Comparison of ENCODE assay signal across 19 cellular contexts in genomic region chr1:154810571-154810970, GRCh38. TPM values are rescaled to one million over a fixed set of nuclear protein-coding genes. Genes with fewer than 3 reads are reported as not detected.
A peak's percentile ranks its signal among the peaks of the same experiment; 100 is the strongest.
DNase-seq lines count a peak whose midpoint lies in the region; ATAC-seq, FAIRE-seq and TF ChIP-seq lines count a peak whose summit lies in the region.
"Had no signal": no experiment of that assay in that cellular context is flagged by ENCODE, and none has a peak within 500 bp of the region (broad histone marks: within the 10 kb centered on the region; RNA-seq: fewer than 3 reads in every experiment).

No MANE protein-coding gene starts in this region.

- peaks cover 33% of the 10 kb centered on the region for H3K27me3 Mint-ChIP-seq in stimulated activated memory B cell treated with anti-CD40 and anti-IgM and Interleukin-4, amounts not matched to agents 10 μg/mL and 1 μg/mL and 100 μg/mL, for 72 hours

- no peak overlapping the region for H2BK120ac ChIP-seq in H1 (replicated peaks; ENCODE audit: low read depth, low read length)

- H3K4me3 ChIP-seq in heart left ventricle, result no peak overlapping the region
- no peak overlapping the region for H3K4me3 ChIP-seq in HCT116 (replicated peaks in 1 of 2; ENCODE audit: low read depth in 1 of 2, low read length in 2 of 2)
- no peak overlapping the region for H3K4me3 ChIP-seq in H1 (ENCODE audit: extremely low read depth in 1 of 4, insufficient read depth in 2 of 4, low read depth in 3 of 4, low read length in 4 of 4)
- no peak overlapping the region for H3K4me3 ChIP-seq in transverse colon
- H3K4me3 ChIP-seq: Peyer's patch had no signal

- no peak overlapping the region for H2AK5ac ChIP-seq in H1 (ENCODE audit: low read depth, low read length)

- no peak overlapping the region for H2BK15ac ChIP-seq in H1 (ENCODE audit: low read length)

- no peak overlapping the region for H3K56ac ChIP-seq in H1 (replicated peaks; ENCODE audit: insufficient read length, low read depth, low read length)

- TF ChIP-seq CTCF in heart left ventricle (IDR thresholded peaks at IDR 0.05) (no peak), HCT116 (IDR thresholded peaks at IDR 0.05 in 2 of 3, conservative IDR thresholded peaks at IDR 0.05 in 1 of 3; ENCODE audit: borderline replicate concordance in 1 of 3, insufficient read depth in 1 of 3, low read depth in 2 of 3, low read length in 2 of 3) (no peak), H1 (IDR thresholded peaks at IDR 0.05; ENCODE audit: control extremely low read depth in 1 of 3, insufficient read depth in 1 of 3, low read depth in 1 of 3, low read length in 3 of 3) (no peak), transverse colon (IDR thresholded peaks at IDR 0.05) (no peak)

- peaks cover 0 to 4% (median 0%) of the 10 kb centered on the region in 9 donors for H3K27me3 ChIP-seq in heart left ventricle
- 0 out of 2 replicates have a peak, but pooled peaks cover 6% of the 10 kb centered on the region for H3K27me3 ChIP-seq in HCT116 (ENCODE audit: insufficient read depth, low read length)
- H3K27me3 ChIP-seq in H1 (replicated peaks in 1 of 4; ENCODE audit: control insufficient read depth in 3 of 4, extremely low read depth in 1 of 4, insufficient read depth in 3 of 4, low read length in 3 of 4), result 0 out of 7 replicates have a peak, but pooled peaks cover 0 to 2% (median 0%) of the 10 kb centered on the region in 4 experiments
- peaks cover 49% of the 10 kb centered on the region for H3K27me3 ChIP-seq in transverse colon
- H3K27me3 ChIP-seq: Peyer's patch had no signal

- H3K4ac ChIP-seq in H1 (replicated peaks; ENCODE audit: insufficient read length, low read depth, low read length), result no peak overlapping the region

- no peak overlapping the region for H3K18ac ChIP-seq in H1 (ENCODE audit: extremely low read depth, low read length)

- H3K27ac ChIP-seq in heart left ventricle (peak overlapping the region in 9 of 12 donors; percentile 41 to 80 (median 69)), HCT116 (ENCODE audit: low read depth, low read length) (no peak overlapping the region), H1 (ENCODE audit: low read depth, low read length) (no peak overlapping the region), transverse colon (peak overlapping the region in 1 of 4 donors; percentile 37)

- 0 out of 2 replicates have a peak overlapping the region, but pooled peaks have one; percentile 42 for H2BK12ac ChIP-seq in H1 (ENCODE audit: low read depth, low read length)

- intact Hi-C loops in heart left ventricle (cut with DNase I) (loop anchor here in 1 of 10 donors (5.0 kb wide), 1 partner anchor 57 kb away; no protein-coding TSS in a partner anchor), left ventricle myocardium superior (cut with micrococcal nuclease) (no loop called here), HCT116 (cut with micrococcal nuclease) (no loop called here), transverse colon (cut with DNase I; ENCODE audit: low total_unique reads) (no loop called here)

- RAD21 ChIA-PET in HCT116 (lab: Charles Lee; ENCODE audit: low non-redundant PET in 1 of 2, low total read pairs in 2 of 2, uncharacterized antibody in 2 of 2, unreplicated experiment in 2 of 2), result interaction anchor here in 1 of 2 experiments (1.6 kb wide), 1 partner anchor 68 kb away, joined by 3 read pairs; no protein-coding TSS in a partner anchor

- H3K27ac Mint-ChIP-seq in stimulated activated memory B cell treated with anti-CD40 and anti-IgM and Interleukin-4, amounts not matched to agents 10 μg/mL and 1 μg/mL and 100 μg/mL, for 72 hours, result peak overlapping the region; percentile 26
- H3K27ac Mint-ChIP-seq: HFFc6, progenitor cell of endocrine pancreas had no signal

- no peak overlapping the region for H4K91ac ChIP-seq in H1 (replicated peaks; ENCODE audit: insufficient read length, low read length)

- FAIRE-seq in H1 (lab: Jason Lieb, UNC), result no peak
- FAIRE-seq: colon, frontal cortex had no signal

- WGBS in heart left ventricle, 4 donors, result 71 to 100% (median 95%) methylated on average over 1 of the region's 1 CpG
- WGBS in H1 (ENCODE audit: extremely low coverage in 1 of 2, insufficient coverage in 1 of 2, insufficient read length in 1 of 2, insufficient replicate concordance in 2 of 2, low coverage in 1 of 2, low lambda C conversion rate in 2 of 2, missing lambda C conversion rate in 1 of 2), 2 experiments, result 90% methylated on average over 1 of the region's 1 CpG; no CpG with 5 or more reads in 1 of the 2 experiments
- WGBS in transverse colon (ENCODE audit: low coverage in 1 of 2), 2 donors, result 100% methylated on average over 1 of the region's 1 CpG; no CpG with 5 or more reads in 1 of the 2 donors

- TF ChIP-seq EP300 in H1 (IDR thresholded peaks at IDR 0.05; ENCODE audit: borderline replicate concordance in 1 of 2, low read depth in 2 of 2, low read length in 2 of 2) (no peak), transverse colon (IDR thresholded peaks at IDR 0.05; ENCODE audit: low read depth) (no peak)

- no peaks in the 10 kb centered on the region for H3K23me2 ChIP-seq in H1 (ENCODE audit: low read depth, low read length)

- H3K36me3 ChIP-seq in heart left ventricle (no peaks in the 10 kb centered on the region), HCT116 (ENCODE audit: control insufficient read depth in 1 of 2, insufficient read depth in 2 of 2, low read length in 2 of 2) (no peaks in the 10 kb centered on the region), H1 (ENCODE audit: control insufficient read depth in 2 of 4, insufficient read depth in 4 of 4, low read length in 3 of 4) (no peaks in the 10 kb centered on the region), transverse colon (no peaks in the 10 kb centered on the region)
- H3K36me3 ChIP-seq: Peyer's patch had no signal

- H3K36me3 Mint-ChIP-seq in stimulated activated memory B cell treated with anti-CD40 and anti-IgM and Interleukin-4, amounts not matched to agents 10 μg/mL and 1 μg/mL and 100 μg/mL, for 72 hours, result no peaks in the 10 kb centered on the region

- no peaks in the 10 kb centered on the region for H3K9me3 Mint-ChIP-seq in stimulated activated memory B cell treated with anti-CD40 and anti-IgM and Interleukin-4, amounts not matched to agents 10 μg/mL and 1 μg/mL and 100 μg/mL, for 72 hours
- H3K9me3 Mint-ChIP-seq: activated T-helper 2 cell treated with anti-CD3 and anti-CD28 coated beads, Interferon-gamma antibody, Interleukin-2, Interleukin-4, amounts not matched to agents 10 μg/mL and 5 μg/mL and 100 μg/mL, durations not matched to agents 14 hours and 24 hours and 36 hours; HFFc6; nephron progenitor cell had no signal

- no peaks in the 10 kb centered on the region for H4K20me1 ChIP-seq in HCT116 (ENCODE audit: insufficient read depth)
- H4K20me1 ChIP-seq in H1 (replicated peaks in 1 of 2; ENCODE audit: control insufficient read depth in 1 of 2, insufficient read depth in 2 of 2, low read length in 2 of 2), result no peaks in the 10 kb centered on the region

- H3K9me3 ChIP-seq in heart left ventricle (no peaks in the 10 kb centered on the region), HCT116 (ENCODE audit: control insufficient read depth in 1 of 2, insufficient read depth in 1 of 2, low read depth in 1 of 2, low read length in 2 of 2) (no peaks in the 10 kb centered on the region), H1 (ENCODE audit: insufficient read depth in 2 of 2, low read depth in 1 of 2, low read length in 1 of 2) (no peaks in the 10 kb centered on the region), transverse colon (no peaks in the 10 kb centered on the region)
- H3K9me3 ChIP-seq: Peyer's patch had no signal

- H3K4me1 Mint-ChIP-seq in stimulated activated memory B cell treated with anti-CD40 and anti-IgM and Interleukin-4, amounts not matched to agents 10 μg/mL and 1 μg/mL and 100 μg/mL, for 72 hours, result peaks cover 32% of the 10 kb centered on the region

- no TSS peak for BruUV-seq in HCT116 (replicated peaks; lab: Mats Ljungman, UMichigan)

- TF ChIP-seq RAD21 in HCT116 (IDR thresholded peaks at IDR 0.05; ENCODE audit: low read depth) (no peak), H1 (IDR thresholded peaks at IDR 0.05 in 1 of 2, conservative IDR thresholded peaks at IDR 0.05 in 1 of 2; ENCODE audit: low read depth in 2 of 2, low read length in 2 of 2) (no peak)

- no peak overlapping the region for H4K5ac ChIP-seq in H1 (ENCODE audit: insufficient read length, low read depth, low read length)

- H3K4me1 ChIP-seq in heart left ventricle (peaks cover 0 to 69% (median 32%) of the 10 kb centered on the region in 12 donors), HCT116 (ENCODE audit: control insufficient read depth in 1 of 2, insufficient read depth in 2 of 2, low read length in 2 of 2) (peaks cover 19 to 28% of the 10 kb centered on the region in 2 experiments; a peak in 3 of 4 replicates), H1 (replicated peaks in 1 of 4; ENCODE audit: control insufficient read depth in 3 of 4, insufficient read depth in 4 of 4, low read length in 3 of 4) (peaks cover 0 to 20% (median 15%) of the 10 kb centered on the region in 4 experiments; a peak in 5 of 7 replicates), transverse colon (peaks cover 0 to 5% (median 2%) of the 10 kb centered on the region in 4 donors)

- TF ChIP-seq POLR2A in heart left ventricle (IDR thresholded peaks at IDR 0.05), result no peak
- no peak for TF ChIP-seq POLR2A in HCT116 (IDR thresholded peaks at IDR 0.05; ENCODE audit: borderline replicate concordance, extremely low read depth, insufficient read depth, insufficient read length)
- TF ChIP-seq POLR2A in H1 (IDR thresholded peaks at IDR 0.05; ENCODE audit: control extremely low read depth in 1 of 2, low read depth in 2 of 2, low read length in 2 of 2), result no peak
- TF ChIP-seq POLR2A in transverse colon (IDR thresholded peaks at IDR 0.05), result no peak

- CTCF ChIA-PET in HCT116 (lab: Charles Lee), result no interaction called here
- CTCF ChIA-PET in H1 (lab: Charles Lee; ENCODE audit: partially characterized antibody), result interaction anchor here (0.9 to 4.0 kb wide), 3 partner anchors 9 to 25 kb away, joined by 3 to 22 read pairs (median 4); no protein-coding TSS in a partner anchor

- no peak overlapping the region for H3K4me3 Mint-ChIP-seq in stimulated activated memory B cell treated with anti-CD40 and anti-IgM and Interleukin-4, amounts not matched to agents 10 μg/mL and 1 μg/mL and 100 μg/mL, for 72 hours
- H3K4me3 Mint-ChIP-seq: HFFc6, nephron progenitor cell had no signal

- no peak overlapping the region for H3K14ac ChIP-seq in H1 (ENCODE audit: insufficient read length)

- H4K8ac ChIP-seq in H1 (ENCODE audit: extremely low read depth, insufficient read depth, low read length), result no peak overlapping the region

- H3K4me2 ChIP-seq in HCT116 (ENCODE audit: low read length) (peak overlapping the region; percentile 58), H1 (ENCODE audit: insufficient read depth in 1 of 2, low read depth in 2 of 2, low read length in 2 of 2) (no peak overlapping the region)

- H3K23ac ChIP-seq in H1 (ENCODE audit: insufficient read length), result no peak overlapping the region

- ATAC-seq in heart left ventricle, result no peak
- ATAC-seq in left ventricle myocardium superior, result no peak
- ATAC-seq in HCT116, result no peak
- ATAC-seq in stimulated activated memory B cell treated with anti-CD40 and anti-IgM and Interleukin-4, amounts not matched to agents 10 μg/mL and 1 μg/mL and 100 μg/mL, for 72 hours, result no peak
- no peak for ATAC-seq in GM19035 (IDR thresholded peaks at IDR 0.05; ENCODE audit: unreplicated experiment)
- ATAC-seq in HG02610 (IDR thresholded peaks at IDR 0.05; ENCODE audit: unreplicated experiment), result no peak

- H2BK20ac ChIP-seq in H1 (ENCODE audit: low read length), result no peak overlapping the region

- in situ Hi-C loops in transverse colon (cut with MboI; ENCODE audit: low pct_ligation_motif_present in 1 of 4, low pct_unique_long_range_greater_than_20kb in 1 of 4, low sequenced_read_pairs in 3 of 4), result no loop called here

- POLR2A ChIA-PET in HCT116 (lab: Charles Lee) (no interaction called here), H1 (lab: Charles Lee; ENCODE audit: partially characterized antibody) (interaction anchor here (1.4 kb wide), 1 partner anchor 12 kb away, joined by 3 read pairs; no protein-coding TSS in a partner anchor)

- H3K79me2 ChIP-seq in HCT116 (ENCODE audit: insufficient read depth, low read length) (no peaks in the 10 kb centered on the region), H1 (ENCODE audit: control insufficient read depth in 1 of 2, insufficient read depth in 2 of 2, low read length in 2 of 2) (no peaks in the 10 kb centered on the region)

- H3K9ac ChIP-seq in HCT116 (ENCODE audit: low read length) (no peak overlapping the region), H1 (replicated peaks in 1 of 4; ENCODE audit: extremely low read depth in 1 of 4, low read depth in 3 of 4, low read length in 3 of 4) (no peak overlapping the region)

- no peak overlapping the region for H2AFZ ChIP-seq in HCT116 (ENCODE audit: low read depth, low read length, poor library complexity, severe bottlenecking)
- H2AFZ ChIP-seq in H1 (ENCODE audit: low read length), result no peak overlapping the region

- H3K79me1 ChIP-seq in H1 (ENCODE audit: low read depth, low read length), result no peaks in the 10 kb centered on the region

- no peaks in the 10 kb centered on the region for H3K9me2 ChIP-seq in HCT116 (ENCODE audit: insufficient read depth)

- DNase-seq in heart left ventricle (no peak), left ventricle myocardium superior (no peak), HCT116 (ENCODE audit: low read depth, low spot score) (no peak), H1 (ENCODE audit: low read depth in 1 of 2, low spot score in 2 of 2) (no peak), transverse colon (no peak)
- DNase-seq: DND-41; NCI-H1436 treated with DMSO at 0.1 percent for 48 hours; NCI-H82; nephron progenitor cell; Peyer's patch; stimulated activated CD4-positive, alpha-beta T cell treated with anti-CD3 and anti-CD28 coated beads, Interleukin-12 subunit alpha, Interleukin-12 subunit beta, amount 100 ng/mL, for 4 hours had no signal

- no peak overlapping the region for H2BK5ac ChIP-seq in H1 (ENCODE audit: low read depth, low read length)

RNA-seq across cellular contexts. Expression of gene KCNN3, which starts 59.5 kb away (rescaled TPM):
- total RNA-seq in heart left ventricle (1 to 10 TPM; 1.0 to 4.6 (median 3.0) TPM), left ventricle myocardium superior (4.0 TPM), HCT116 (2021; ENCODE audit: unreplicated experiment) (1.1 TPM), transverse colon (1 to 10 TPM; 2.3 to 5.0 (median 3.5) TPM)
- polyA plus RNA-seq in heart left ventricle (under 1 TPM; 0.42 to 0.88 TPM), H1 (2011; rRNA removed) (3.7 and 4.5 TPM in 2 replicates)
- 0.17 and 0.56 TPM in 2 replicates for polyA plus RNA-seq in HCT116 (2012)
- total RNA-seq in H1 (2021; fragmentation: NEBNext Ultra II Directional; extraction: Animal tissue kit (Norgen Biotek cat#: 25700)), result 2.8 and 3.0 TPM in 2 replicates
- 2.1 TPM for polyA plus RNA-seq in H1 (2011; cell fraction: cytosol; rRNA removed)
- 5.4 TPM for polyA plus RNA-seq in H1 (2011; cell fraction: nucleus; rRNA removed)
- polyA plus RNA-seq in H1 (2012, experiment 1 of 2), result 2.8 to 4.4 TPM (median 3.5 TPM) in 4 replicates
- 1.6 TPM for polyA plus RNA-seq in H1 (2012, experiment 2 of 2)
- polyA plus RNA-seq in H1 (2013, experiment 1 of 2), result 1.7 TPM
- polyA plus RNA-seq in H1 (2013, experiment 2 of 2), result 1.9 TPM
- 5.4 and 9.2 TPM in 2 replicates for polyA minus RNA-seq in H1 (2011; rRNA and poly(A)+ RNA removed)
- polyA minus RNA-seq in H1 (2011; cell fraction: cytosol; rRNA and poly(A)+ RNA removed), result 3.9 TPM
- 4.1 TPM for polyA minus RNA-seq in H1 (2011; cell fraction: nucleus; rRNA and poly(A)+ RNA removed)
- total RNA-seq: HFFc6 had no signal

Comparison
In these comparisons a context has a peak if more than half of its experiments do, and no peak if none do; other contexts are left out.
1. H3K27ac ChIP-seq: peak in heart left ventricle (9 of 12); none in HCT116 (single experiment) and H1 (single experiment).